In the genomic region with DNA sequence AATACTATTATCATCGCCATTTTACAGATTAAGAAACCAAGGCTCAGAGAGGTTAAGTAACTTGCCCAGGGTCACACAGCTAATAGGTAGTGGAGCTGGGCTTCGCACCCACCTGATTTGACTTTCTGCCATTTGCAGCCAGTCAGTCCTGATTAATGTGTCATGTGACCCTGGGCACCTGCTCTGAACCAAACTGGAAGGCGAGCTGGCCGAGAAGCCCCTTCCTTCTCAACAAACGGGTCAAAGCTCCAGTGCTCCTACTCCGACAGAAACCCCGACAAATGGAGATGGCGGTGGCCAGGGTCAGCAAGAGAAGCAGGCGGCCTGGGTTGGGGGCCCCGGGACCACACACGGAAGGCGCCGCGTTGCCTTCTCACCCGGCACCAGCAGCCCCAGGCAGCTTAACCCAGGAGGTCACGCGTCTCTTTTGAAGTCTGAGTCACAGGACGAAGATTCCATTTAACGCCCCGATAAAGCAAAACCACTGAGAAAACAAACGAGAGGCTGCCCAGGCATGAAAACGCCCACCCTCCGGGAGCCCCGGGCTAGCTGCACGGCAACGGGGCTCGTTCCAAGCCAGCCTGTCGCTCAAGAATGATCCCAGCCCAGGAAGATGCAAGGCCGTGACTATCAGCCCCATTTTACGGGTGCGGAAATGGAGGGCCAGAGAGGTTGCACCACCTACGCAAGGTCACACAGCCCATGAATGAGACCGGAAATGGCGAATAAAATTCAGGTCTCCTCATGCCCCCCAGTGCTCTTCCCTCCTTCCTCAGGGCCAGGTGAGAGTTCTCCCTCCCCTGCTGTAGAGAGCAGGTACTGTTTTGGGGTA, we compare ENCODE assay signal across 1 cellular context.
TF ChIP-seq lines count a peak whose summit lies in the region.

No MANE protein-coding gene starts in this region.

TF ChIP-seq in K562, 482 proteins besides CTCF, POLR2A, EP300 and RAD21 (continued from another document and continues in another):
- 0 out of 2 replicates have a peak, but pooled peaks have one; percentile 24 for TF ChIP-seq FOSL1 (tag; conservative IDR thresholded peaks at IDR 0.05)
- TF ChIP-seq ZNF197 (CRISPR knock-in tag; IDR thresholded peaks at IDR 0.05; ENCODE audit: low read depth) = no peak
- no peak for TF ChIP-seq SNRNP70 (optimal IDR thresholded peaks at IDR 0.05; ENCODE audit: low read depth, low read length)
- TF ChIP-seq KDM1A (IDR thresholded peaks at IDR 0.05) = peak; percentile 67 to 75
- no peak for TF ChIP-seq ZC3H8 (IDR thresholded peaks at IDR 0.05)
- TF ChIP-seq, protein P1, sequence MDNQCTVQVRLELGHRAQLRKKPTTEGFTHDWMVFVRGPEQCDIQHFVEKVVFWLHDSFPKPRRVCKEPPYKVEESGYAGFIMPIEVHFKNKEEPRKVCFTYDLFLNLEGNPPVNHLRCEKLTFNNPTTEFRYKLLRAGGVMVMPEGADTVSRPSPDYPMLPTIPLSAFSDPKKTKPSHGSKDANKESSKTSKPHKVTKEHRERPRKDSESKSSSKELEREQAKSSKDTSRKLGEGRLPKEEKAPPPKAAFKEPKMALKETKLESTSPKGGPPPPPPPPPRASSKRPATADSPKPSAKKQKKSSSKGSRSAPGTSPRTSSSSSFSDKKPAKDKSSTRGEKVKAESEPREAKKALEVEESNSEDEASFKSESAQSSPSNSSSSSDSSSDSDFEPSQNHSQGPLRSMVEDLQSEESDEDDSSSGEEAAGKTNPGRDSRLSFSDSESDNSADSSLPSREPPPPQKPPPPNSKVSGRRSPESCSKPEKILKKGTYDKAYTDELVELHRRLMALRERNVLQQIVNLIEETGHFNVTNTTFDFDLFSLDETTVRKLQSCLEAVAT (IDR thresholded peaks at IDR 0.05) = no peak
- TF ChIP-seq, protein P2, sequence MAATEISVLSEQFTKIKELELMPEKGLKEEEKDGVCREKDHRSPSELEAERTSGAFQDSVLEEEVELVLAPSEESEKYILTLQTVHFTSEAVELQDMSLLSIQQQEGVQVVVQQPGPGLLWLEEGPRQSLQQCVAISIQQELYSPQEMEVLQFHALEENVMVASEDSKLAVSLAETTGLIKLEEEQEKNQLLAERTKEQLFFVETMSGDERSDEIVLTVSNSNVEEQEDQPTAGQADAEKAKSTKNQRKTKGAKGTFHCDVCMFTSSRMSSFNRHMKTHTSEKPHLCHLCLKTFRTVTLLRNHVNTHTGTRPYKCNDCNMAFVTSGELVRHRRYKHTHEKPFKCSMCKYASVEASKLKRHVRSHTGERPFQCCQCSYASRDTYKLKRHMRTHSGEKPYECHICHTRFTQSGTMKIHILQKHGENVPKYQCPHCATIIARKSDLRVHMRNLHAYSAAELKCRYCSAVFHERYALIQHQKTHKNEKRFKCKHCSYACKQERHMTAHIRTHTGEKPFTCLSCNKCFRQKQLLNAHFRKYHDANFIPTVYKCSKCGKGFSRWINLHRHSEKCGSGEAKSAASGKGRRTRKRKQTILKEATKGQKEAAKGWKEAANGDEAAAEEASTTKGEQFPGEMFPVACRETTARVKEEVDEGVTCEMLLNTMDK (IDR thresholded peaks at IDR 0.05; ENCODE audit: borderline replicate concordance, insufficient read depth, low read depth, low read length, poor library complexity, severe bottlenecking) = no peak
- TF ChIP-seq, protein P3, sequence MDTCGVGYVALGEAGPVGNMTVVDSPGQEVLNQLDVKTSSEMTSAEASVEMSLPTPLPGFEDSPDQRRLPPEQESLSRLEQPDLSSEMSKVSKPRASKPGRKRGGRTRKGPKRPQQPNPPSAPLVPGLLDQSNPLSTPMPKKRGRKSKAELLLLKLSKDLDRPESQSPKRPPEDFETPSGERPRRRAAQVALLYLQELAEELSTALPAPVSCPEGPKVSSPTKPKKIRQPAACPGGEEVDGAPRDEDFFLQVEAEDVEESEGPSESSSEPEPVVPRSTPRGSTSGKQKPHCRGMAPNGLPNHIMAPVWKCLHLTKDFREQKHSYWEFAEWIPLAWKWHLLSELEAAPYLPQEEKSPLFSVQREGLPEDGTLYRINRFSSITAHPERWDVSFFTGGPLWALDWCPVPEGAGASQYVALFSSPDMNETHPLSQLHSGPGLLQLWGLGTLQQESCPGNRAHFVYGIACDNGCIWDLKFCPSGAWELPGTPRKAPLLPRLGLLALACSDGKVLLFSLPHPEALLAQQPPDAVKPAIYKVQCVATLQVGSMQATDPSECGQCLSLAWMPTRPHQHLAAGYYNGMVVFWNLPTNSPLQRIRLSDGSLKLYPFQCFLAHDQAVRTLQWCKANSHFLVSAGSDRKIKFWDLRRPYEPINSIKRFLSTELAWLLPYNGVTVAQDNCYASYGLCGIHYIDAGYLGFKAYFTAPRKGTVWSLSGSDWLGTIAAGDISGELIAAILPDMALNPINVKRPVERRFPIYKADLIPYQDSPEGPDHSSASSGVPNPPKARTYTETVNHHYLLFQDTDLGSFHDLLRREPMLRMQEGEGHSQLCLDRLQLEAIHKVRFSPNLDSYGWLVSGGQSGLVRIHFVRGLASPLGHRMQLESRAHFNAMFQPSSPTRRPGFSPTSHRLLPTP (IDR thresholded peaks at IDR 0.05; ENCODE audit: borderline replicate concordance, extremely low read depth, insufficient read length) = no peak
- peak in 1 of 2 experiments; percentile 45; a peak in 1 of 4 replicates for TF ChIP-seq RCOR1 (IDR thresholded peaks at IDR 0.05; ENCODE audit: borderline replicate concordance in 1 of 2, low read depth in 2 of 2, low read length in 2 of 2)
- TF ChIP-seq RBM25 (IDR thresholded peaks at IDR 0.05; ENCODE audit: low read depth, low read length, severe bottlenecking) = peak; percentile 90
- TF ChIP-seq TRIM28 (IDR thresholded peaks at IDR 0.05) = no peak
- TF ChIP-seq HSF4 (CRISPR knock-in tag; IDR thresholded peaks at IDR 0.05; ENCODE audit: borderline replicate concordance) = no peak
- TF ChIP-seq, protein P4, sequence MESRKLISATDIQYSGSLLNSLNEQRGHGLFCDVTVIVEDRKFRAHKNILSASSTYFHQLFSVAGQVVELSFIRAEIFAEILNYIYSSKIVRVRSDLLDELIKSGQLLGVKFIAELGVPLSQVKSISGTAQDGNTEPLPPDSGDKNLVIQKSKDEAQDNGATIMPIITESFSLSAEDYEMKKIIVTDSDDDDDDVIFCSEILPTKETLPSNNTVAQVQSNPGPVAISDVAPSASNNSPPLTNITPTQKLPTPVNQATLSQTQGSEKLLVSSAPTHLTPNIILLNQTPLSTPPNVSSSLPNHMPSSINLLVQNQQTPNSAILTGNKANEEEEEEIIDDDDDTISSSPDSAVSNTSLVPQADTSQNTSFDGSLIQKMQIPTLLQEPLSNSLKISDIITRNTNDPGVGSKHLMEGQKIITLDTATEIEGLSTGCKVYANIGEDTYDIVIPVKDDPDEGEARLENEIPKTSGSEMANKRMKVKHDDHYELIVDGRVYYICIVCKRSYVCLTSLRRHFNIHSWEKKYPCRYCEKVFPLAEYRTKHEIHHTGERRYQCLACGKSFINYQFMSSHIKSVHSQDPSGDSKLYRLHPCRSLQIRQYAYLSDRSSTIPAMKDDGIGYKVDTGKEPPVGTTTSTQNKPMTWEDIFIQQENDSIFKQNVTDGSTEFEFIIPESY (CRISPR knock-in tag; IDR thresholded peaks at IDR 0.05) = 0 out of 2 replicates have a peak, but pooled peaks have one; percentile 20
- TF ChIP-seq LARP7 (IDR thresholded peaks at IDR 0.05) = no peak
- TF ChIP-seq, protein P5, sequence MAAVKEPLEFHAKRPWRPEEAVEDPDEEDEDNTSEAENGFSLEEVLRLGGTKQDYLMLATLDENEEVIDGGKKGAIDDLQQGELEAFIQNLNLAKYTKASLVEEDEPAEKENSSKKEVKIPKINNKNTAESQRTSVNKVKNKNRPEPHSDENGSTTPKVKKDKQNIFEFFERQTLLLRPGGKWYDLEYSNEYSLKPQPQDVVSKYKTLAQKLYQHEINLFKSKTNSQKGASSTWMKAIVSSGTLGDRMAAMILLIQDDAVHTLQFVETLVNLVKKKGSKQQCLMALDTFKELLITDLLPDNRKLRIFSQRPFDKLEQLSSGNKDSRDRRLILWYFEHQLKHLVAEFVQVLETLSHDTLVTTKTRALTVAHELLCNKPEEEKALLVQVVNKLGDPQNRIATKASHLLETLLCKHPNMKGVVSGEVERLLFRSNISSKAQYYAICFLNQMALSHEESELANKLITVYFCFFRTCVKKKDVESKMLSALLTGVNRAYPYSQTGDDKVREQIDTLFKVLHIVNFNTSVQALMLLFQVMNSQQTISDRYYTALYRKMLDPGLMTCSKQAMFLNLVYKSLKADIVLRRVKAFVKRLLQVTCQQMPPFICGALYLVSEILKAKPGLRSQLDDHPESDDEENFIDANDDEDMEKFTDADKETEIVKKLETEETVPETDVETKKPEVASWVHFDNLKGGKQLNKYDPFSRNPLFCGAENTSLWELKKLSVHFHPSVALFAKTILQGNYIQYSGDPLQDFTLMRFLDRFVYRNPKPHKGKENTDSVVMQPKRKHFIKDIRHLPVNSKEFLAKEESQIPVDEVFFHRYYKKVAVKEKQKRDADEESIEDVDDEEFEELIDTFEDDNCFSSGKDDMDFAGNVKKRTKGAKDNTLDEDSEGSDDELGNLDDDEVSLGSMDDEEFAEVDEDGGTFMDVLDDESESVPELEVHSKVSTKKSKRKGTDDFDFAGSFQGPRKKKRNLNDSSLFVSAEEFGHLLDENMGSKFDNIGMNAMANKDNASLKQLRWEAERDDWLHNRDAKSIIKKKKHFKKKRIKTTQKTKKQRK (IDR thresholded peaks at IDR 0.05; ENCODE audit: borderline replicate concordance, low read depth, low read length) = no peak
- no peak for TF ChIP-seq MCM7 (IDR thresholded peaks at IDR 0.05)
- no peak for TF ChIP-seq TCF3 (CRISPR knock-in tag; IDR thresholded peaks at IDR 0.05)
- TF ChIP-seq ZFP36 (IDR thresholded peaks at IDR 0.05; ENCODE audit: low read depth, low read length, partially characterized antibody) = peak; percentile 71
- TF ChIP-seq SOX6 (IDR thresholded peaks at IDR 0.05) = no peak
- TF ChIP-seq SIN3B (IDR thresholded peaks at IDR 0.05; ENCODE audit: low read depth) = no peak
- peak; percentile 11; the same call in 1 of the 2 replicates for TF ChIP-seq SMARCA5 (IDR thresholded peaks at IDR 0.05)
- no peak for TF ChIP-seq HDAC8 (tag; IDR thresholded peaks at IDR 0.05)
- peak; percentile 49; the same call in 1 of the 2 replicates for TF ChIP-seq ZBTB7A (IDR thresholded peaks at IDR 0.05; ENCODE audit: borderline replicate concordance, control insufficient read depth, low read depth, low read length)
- TF ChIP-seq BCOR (IDR thresholded peaks at IDR 0.05) = peak; percentile 87
- no peak for TF ChIP-seq TBP (optimal IDR thresholded peaks at IDR 0.05; ENCODE audit: low read depth, low read length)
- TF ChIP-seq, protein P6, sequence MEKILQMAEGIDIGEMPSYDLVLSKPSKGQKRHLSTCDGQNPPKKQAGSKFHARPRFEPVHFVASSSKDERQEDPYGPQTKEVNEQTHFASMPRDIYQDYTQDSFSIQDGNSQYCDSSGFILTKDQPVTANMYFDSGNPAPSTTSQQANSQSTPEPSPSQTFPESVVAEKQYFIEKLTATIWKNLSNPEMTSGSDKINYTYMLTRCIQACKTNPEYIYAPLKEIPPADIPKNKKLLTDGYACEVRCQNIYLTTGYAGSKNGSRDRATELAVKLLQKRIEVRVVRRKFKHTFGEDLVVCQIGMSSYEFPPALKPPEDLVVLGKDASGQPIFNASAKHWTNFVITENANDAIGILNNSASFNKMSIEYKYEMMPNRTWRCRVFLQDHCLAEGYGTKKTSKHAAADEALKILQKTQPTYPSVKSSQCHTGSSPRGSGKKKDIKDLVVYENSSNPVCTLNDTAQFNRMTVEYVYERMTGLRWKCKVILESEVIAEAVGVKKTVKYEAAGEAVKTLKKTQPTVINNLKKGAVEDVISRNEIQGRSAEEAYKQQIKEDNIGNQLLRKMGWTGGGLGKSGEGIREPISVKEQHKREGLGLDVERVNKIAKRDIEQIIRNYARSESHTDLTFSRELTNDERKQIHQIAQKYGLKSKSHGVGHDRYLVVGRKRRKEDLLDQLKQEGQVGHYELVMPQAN (IDR thresholded peaks at IDR 0.05; ENCODE audit: borderline replicate concordance) = no peak
- no peak for TF ChIP-seq PURB (CRISPR knock-in tag; IDR thresholded peaks at IDR 0.05; ENCODE audit: low read depth)
- TF ChIP-seq, protein P7, sequence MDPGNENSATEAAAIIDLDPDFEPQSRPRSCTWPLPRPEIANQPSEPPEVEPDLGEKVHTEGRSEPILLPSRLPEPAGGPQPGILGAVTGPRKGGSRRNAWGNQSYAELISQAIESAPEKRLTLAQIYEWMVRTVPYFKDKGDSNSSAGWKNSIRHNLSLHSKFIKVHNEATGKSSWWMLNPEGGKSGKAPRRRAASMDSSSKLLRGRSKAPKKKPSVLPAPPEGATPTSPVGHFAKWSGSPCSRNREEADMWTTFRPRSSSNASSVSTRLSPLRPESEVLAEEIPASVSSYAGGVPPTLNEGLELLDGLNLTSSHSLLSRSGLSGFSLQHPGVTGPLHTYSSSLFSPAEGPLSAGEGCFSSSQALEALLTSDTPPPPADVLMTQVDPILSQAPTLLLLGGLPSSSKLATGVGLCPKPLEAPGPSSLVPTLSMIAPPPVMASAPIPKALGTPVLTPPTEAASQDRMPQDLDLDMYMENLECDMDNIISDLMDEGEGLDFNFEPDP (CRISPR knock-in tag; IDR thresholded peaks at IDR 0.05) = no peak
- TF ChIP-seq U2AF2 (optimal IDR thresholded peaks at IDR 0.05; ENCODE audit: low read depth, low read length) = no peak
- TF ChIP-seq, protein P8, sequence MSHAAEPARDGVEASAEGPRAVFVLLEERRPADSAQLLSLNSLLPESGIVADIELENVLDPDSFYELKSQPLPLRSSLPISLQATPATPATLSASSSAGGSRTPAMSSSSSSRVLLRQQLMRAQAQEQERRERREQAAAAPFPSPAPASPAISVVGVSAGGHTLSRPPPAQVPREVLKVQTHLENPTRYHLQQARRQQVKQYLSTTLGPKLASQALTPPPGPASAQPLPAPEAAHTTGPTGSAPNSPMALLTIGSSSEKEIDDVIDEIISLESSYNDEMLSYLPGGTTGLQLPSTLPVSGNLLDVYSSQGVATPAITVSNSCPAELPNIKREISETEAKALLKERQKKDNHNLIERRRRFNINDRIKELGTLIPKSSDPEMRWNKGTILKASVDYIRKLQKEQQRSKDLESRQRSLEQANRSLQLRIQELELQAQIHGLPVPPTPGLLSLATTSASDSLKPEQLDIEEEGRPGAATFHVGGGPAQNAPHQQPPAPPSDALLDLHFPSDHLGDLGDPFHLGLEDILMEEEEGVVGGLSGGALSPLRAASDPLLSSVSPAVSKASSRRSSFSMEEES (CRISPR knock-in tag; IDR thresholded peaks at IDR 0.05) = peak; percentile 49
- TF ChIP-seq, protein P9, sequence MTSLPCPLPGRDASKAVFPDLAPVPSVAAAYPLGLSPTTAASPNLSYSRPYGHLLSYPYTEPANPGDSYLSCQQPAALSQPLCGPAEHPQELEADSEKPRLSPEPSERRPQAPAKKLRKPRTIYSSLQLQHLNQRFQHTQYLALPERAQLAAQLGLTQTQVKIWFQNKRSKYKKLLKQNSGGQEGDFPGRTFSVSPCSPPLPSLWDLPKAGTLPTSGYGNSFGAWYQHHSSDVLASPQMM (CRISPR knock-in tag; IDR thresholded peaks at IDR 0.05) = no peak
